ENCODE assay signal across 1 cellular context in genomic region chr3:156808025-156808424, GRCh38.
TF ChIP-seq lines count a peak whose summit lies in the region.

No MANE protein-coding gene starts in this region.

TF ChIP-seq in IMR-90, 13 proteins besides CTCF, POLR2A, EP300 and RAD21:
- TF ChIP-seq ELK1 (IDR thresholded peaks at IDR 0.05; ENCODE audit: borderline replicate concordance, low read depth, low read length) (no peak), SMC3 (IDR thresholded peaks at IDR 0.05; ENCODE audit: low read depth, low read length) (no peak), NFE2L2 (IDR thresholded peaks at IDR 0.05; ENCODE audit: low read depth, low read length) (no peak), RCOR1 (IDR thresholded peaks at IDR 0.05; ENCODE audit: insufficient replicate concordance, low read length) (no peak), BHLHE40 (IDR thresholded peaks at IDR 0.05; ENCODE audit: low read depth, low read length) (no peak), MAFK (IDR thresholded peaks at IDR 0.05; ENCODE audit: low read depth, low read length) (no peak), CEBPB (IDR thresholded peaks at IDR 0.05; ENCODE audit: low read depth, low read length) (peak; percentile 60; the same call in 1 of the 2 replicates), MAZ (IDR thresholded peaks at IDR 0.05; ENCODE audit: borderline replicate concordance, low read depth, low read length) (0 out of 2 replicates have a peak, but pooled peaks have one; percentile 10), FOS (IDR thresholded peaks at IDR 0.05; ENCODE audit: low read depth, low read length) (0 out of 2 replicates have a peak, but pooled peaks have one; percentile 16), MXI1 (IDR thresholded peaks at IDR 0.05; ENCODE audit: borderline replicate concordance, low read depth, low read length) (no peak), RFX5 (IDR thresholded peaks at IDR 0.05; ENCODE audit: low read depth, low read length) (no peak)
TF ChIP-seq in IMR-90: peak in this region for 3.
